Comparison of ENCODE assay signal across 28 cellular contexts in genomic region chr1:153341431-153341934, GRCh38. TPM values are rescaled to one million over a fixed set of nuclear protein-coding genes. Genes with fewer than 3 reads are reported as not detected.
A peak's percentile ranks its signal among the peaks of the same experiment; 100 is the strongest.
DNase-seq lines count a peak whose midpoint lies in the region; ATAC-seq, FAIRE-seq and TF ChIP-seq lines count a peak whose summit lies in the region.
"Had no signal": no experiment of that assay in that cellular context is flagged by ENCODE, and none has a peak within 500 bp of the region (broad histone marks: within the 10 kb centered on the region; RNA-seq: fewer than 3 reads in every experiment).

No MANE protein-coding gene starts in this region.

- no peak for TF ChIP-seq RAD21 in K562 (CRISPR knock-in tag; conservative IDR thresholded peaks at IDR 0.05 in 1 of 2, IDR thresholded peaks at IDR 0.05 in 1 of 2)

- in situ Hi-C loops in K562 (cut with MboI): no loop called here

- TF ChIP-seq CTCF in GM12875 (IDR thresholded peaks at IDR 0.05; ENCODE audit: borderline replicate concordance, insufficient read depth, low read depth, low read length) (no peak), K562 (IDR thresholded peaks at IDR 0.05 in 2 of 3, conservative IDR thresholded peaks at IDR 0.05 in 1 of 3; ENCODE audit: insufficient read depth in 2 of 3, low read depth in 1 of 3, low read length in 3 of 3) (no peak)

- no peak overlapping the region for H3K9ac ChIP-seq in K562 (ENCODE audit: insufficient read depth in 1 of 2, low read depth in 2 of 2, low read length in 2 of 2)
- H3K9ac ChIP-seq in mesendoderm (ENCODE audit: low read length): no peak overlapping the region
- H3K9ac ChIP-seq: GM23248 had no signal

- FAIRE-seq in K562 (lab: Jason Lieb, UNC): no peak
- FAIRE-seq: HTR-8/SVneo had no signal

- no peak overlapping the region for H3K56ac ChIP-seq in mesendoderm (ENCODE audit: low read length)

- no peaks in the 10 kb centered on the region for H3K9me3 Mint-ChIP-seq in activated CD4-positive, alpha-beta T cell treated with anti-CD3 and anti-CD28 coated beads, Interleukin-2, amount 10 ng/mL, durations not matched to agents 24 days and 14 days
- H3K9me3 Mint-ChIP-seq: CD4-positive, CD25-positive, alpha-beta regulatory T cell had no signal

- no peak overlapping the region for H2AFZ ChIP-seq in K562 (ENCODE audit: low read depth, low read length)
- H2AFZ ChIP-seq: GM23248 had no signal

- H3K9me1 ChIP-seq in K562 (ENCODE audit: control insufficient read depth, insufficient read depth, low read length): no peaks in the 10 kb centered on the region

- H3K4me3 Mint-ChIP-seq in activated CD4-positive, alpha-beta T cell treated with anti-CD3 and anti-CD28 coated beads, Interleukin-2, amount 10 ng/mL, durations not matched to agents 24 days and 14 days: no peak overlapping the region

- H3K27me3 ChIP-seq in K562 (ENCODE audit: control insufficient read depth in 2 of 2, insufficient read depth in 2 of 2, low read length in 2 of 2): peaks cover 2 to 22% of the 10 kb centered on the region in 2 experiments; a peak in 3 of 5 replicates
- no peaks in the 10 kb centered on the region for H3K27me3 ChIP-seq in mesendoderm (ENCODE audit: insufficient read depth, low read length, poor library complexity)

- no peak overlapping the region for H4K5ac ChIP-seq in mesendoderm (ENCODE audit: low read length)

- no peak overlapping the region for H3K23ac ChIP-seq in mesendoderm (ENCODE audit: low read length)

- H2BK5ac ChIP-seq in mesendoderm (ENCODE audit: low read length): no peak overlapping the region

- CTCF ChIA-PET in K562 (lab: Yijun Ruan, JAX; ENCODE audit: low intra/inter-chr PET ratio): no interaction called here

- peaks cover 30% of the 10 kb centered on the region for H3K27me3 Mint-ChIP-seq in activated CD4-positive, alpha-beta T cell treated with anti-CD3 and anti-CD28 coated beads, Interleukin-2, amount 10 ng/mL, durations not matched to agents 24 days and 14 days
- H3K27me3 Mint-ChIP-seq: CD4-positive, CD25-positive, alpha-beta regulatory T cell had no signal

- H3K9me3 ChIP-seq in K562 (replicated peaks; ENCODE audit: control insufficient read depth, insufficient read depth, low read depth, low read length): no peaks in the 10 kb centered on the region
- H3K9me3 ChIP-seq: BE2C had no signal

- peak overlapping the region; percentile 56 for H3K4me3 ChIP-seq in GM12875 (ENCODE audit: low read depth, low read length)
- no peak overlapping the region for H3K4me3 ChIP-seq in K562
- no peak overlapping the region for H3K4me3 ChIP-seq in mesendoderm (ENCODE audit: low read length)
- H3K4me3 ChIP-seq: GM23248 had no signal

- H3K4me2 ChIP-seq in K562 (ENCODE audit: insufficient read depth, low read length): peak overlapping the region; percentile 3; the same call in 1 of the 2 replicates
- H3K4me2 ChIP-seq in mesendoderm (ENCODE audit: low read length): no peak overlapping the region

- H4K20me1 ChIP-seq in K562 (replicated peaks; ENCODE audit: control insufficient read depth, insufficient read depth, low read length): peaks cover 18% of the 10 kb centered on the region

- no peak overlapping the region for H2BK120ac ChIP-seq in mesendoderm (ENCODE audit: low read depth, low read length)

- H3K4me1 ChIP-seq in K562 (replicated peaks in 1 of 2; ENCODE audit: control insufficient read depth in 2 of 2, insufficient read depth in 2 of 2, low read length in 2 of 2): peaks cover 30 to 39% of the 10 kb centered on the region in 2 experiments
- H3K4me1 ChIP-seq in mesendoderm (ENCODE audit: control insufficient read depth, low read depth, low read length): peaks cover 9% of the 10 kb centered on the region
- H3K4me1 ChIP-seq: BE2C had no signal

- H3K4ac ChIP-seq in mesendoderm (ENCODE audit: low read depth, low read length): no peak overlapping the region

- no peak for TF ChIP-seq EP300 in K562 (IDR thresholded peaks at IDR 0.05; ENCODE audit: low read length)

- DNase-seq in activated CD4-positive, alpha-beta T cell treated with anti-CD3 and anti-CD28 coated beads, Interleukin-2, amount 10 ng/mL, durations not matched to agents 24 days and 14 days: peak; percentile 45
- no peak for DNase-seq in activated CD4-positive, alpha-beta T cell treated with anti-CD3 and anti-CD28 coated beads for 48 hours
- DNase-seq in K562 (ENCODE audit: extremely low read depth in 1 of 4, low spot score in 3 of 4) (no peak), mesendoderm (no peak), DMS79 treated with DMSO at 0.1 percent for 48 hours (lab: John Stamatoyannopoulos, UW) (no peak)
- DNase-seq: BE2C; CD4-positive, CD25-positive, alpha-beta regulatory T cell; DMS153; GM23248; H7; KG1; MM.1S; NCI-H1048; NCI-H1417; NCI-H1694; NCI-H2029 treated with DMSO at 0.1 percent for 48 hours; NCI-H69; SHP77 had no signal

- intact Hi-C loops in activated CD4-positive, alpha-beta T cell treated with anti-CD3 and anti-CD28 coated beads, Interleukin-2, amount 10 ng/mL, durations not matched to agents 24 days and 14 days (cut with micrococcal nuclease): no loop called here
- intact Hi-C loops in K562 (cut with micrococcal nuclease): no loop called here

- no peak overlapping the region for H3K18ac ChIP-seq in mesendoderm (ENCODE audit: low read length)

- H3K79me2 ChIP-seq in K562 (ENCODE audit: control insufficient read depth, insufficient read depth, low read length): no peaks in the 10 kb centered on the region
- no peaks in the 10 kb centered on the region for H3K79me2 ChIP-seq in mesendoderm (ENCODE audit: control insufficient read depth, insufficient read depth, low read length)

- no peak overlapping the region for H3K27ac Mint-ChIP-seq in activated CD4-positive, alpha-beta T cell treated with anti-CD3 and anti-CD28 coated beads, Interleukin-2, amount 10 ng/mL, durations not matched to agents 24 days and 14 days

- ATAC-seq in K562 (no peak), GM18519 (IDR thresholded peaks at IDR 0.05; ENCODE audit: low FRiP score, unreplicated experiment) (no peak), GM18511 (IDR thresholded peaks at IDR 0.05; ENCODE audit: unreplicated experiment) (no peak)
- ATAC-seq: Panc1 had no signal

- TF ChIP-seq POLR2A in K562 (conservative IDR thresholded peaks at IDR 0.05): no peak

- H3K36me3 ChIP-seq in K562 (ENCODE audit: control insufficient read depth, insufficient read depth, low read length): no peaks in the 10 kb centered on the region
- no peaks in the 10 kb centered on the region for H3K36me3 ChIP-seq in mesendoderm (ENCODE audit: control insufficient read depth, insufficient read depth, low read length)
- H3K36me3 ChIP-seq: BE2C had no signal

- peaks cover 30% of the 10 kb centered on the region for H3K4me1 Mint-ChIP-seq in activated CD4-positive, alpha-beta T cell treated with anti-CD3 and anti-CD28 coated beads, Interleukin-2, amount 10 ng/mL, durations not matched to agents 24 days and 14 days

- no TSS peak for BruUV-seq in K562 (replicated peaks; lab: Mats Ljungman, UMichigan)

- WGBS in K562 (ENCODE audit: insufficient coverage, low coverage, missing lambda C conversion rate): 54% methylated on average over 4 of the region's 4 CpGs
- no CpG with 5 or more reads among the region's 4 CpGs for WGBS in mesendoderm (ENCODE audit: extremely low coverage, insufficient coverage, low lambda C conversion rate)

- H4K8ac ChIP-seq in mesendoderm (ENCODE audit: low read depth, low read length): no peak overlapping the region

- H3K79me1 ChIP-seq in mesendoderm (ENCODE audit: low read length): no peaks in the 10 kb centered on the region

- POLR2A ChIA-PET in K562 (lab: Yijun Ruan, JAX): interaction anchor here (0.7 to 1.0 kb wide), 3 partner anchors 17 to 191 kb away, joined by 3 read pairs; no protein-coding TSS in a partner anchor

- no peak overlapping the region for H2BK15ac ChIP-seq in mesendoderm (replicated peaks; ENCODE audit: low read depth)

- H2AK5ac ChIP-seq in mesendoderm (ENCODE audit: low read length): no peak overlapping the region

- no peaks in the 10 kb centered on the region for H3K36me3 Mint-ChIP-seq in activated CD4-positive, alpha-beta T cell treated with anti-CD3 and anti-CD28 coated beads, Interleukin-2, amount 10 ng/mL, durations not matched to agents 24 days and 14 days (ENCODE audit: low read depth)
- H3K36me3 Mint-ChIP-seq: CD4-positive, CD25-positive, alpha-beta regulatory T cell had no signal

- no peak overlapping the region for H3K27ac ChIP-seq in K562 (ENCODE audit: extremely low read depth, low read depth, low read length)
- peak overlapping the region; percentile 18 for H3K27ac ChIP-seq in mesendoderm (ENCODE audit: low read depth, low read length)
- H3K27ac ChIP-seq: 22Rv1, GM23248, RWPE1 had no signal

RNA-seq across cellular contexts. Expression of gene PGLYRP4, which starts 7.2 kb away (rescaled TPM):
- not detected in 2 replicates for total RNA-seq in activated CD4-positive, alpha-beta T cell treated with anti-CD3 and anti-CD28 coated beads, Interleukin-2, amount 10 ng/mL, durations not matched to agents 24 days and 14 days
- 0.23 and 0.37 TPM in 2 replicates for total RNA-seq in K562 (2011; cell fraction: chromatin; rRNA removed; ENCODE audit: low replicate concordance)
- not detected in 2 replicates for total RNA-seq in K562 (2011; cell fraction: nucleolus; rRNA removed)
- not detected in 2 replicates for total RNA-seq in K562 (2011; cell fraction: nucleoplasm; rRNA removed)
- total RNA-seq in K562 (2014; rRNA removed) (not detected in 2 replicates), K562 (2014; rRNA removed; fragmentation: Illumina TruSeq; extraction: Trizol) (not detected in 2 replicates), K562 (2015; rRNA removed; fragmentation: Illumina TruSeq; extraction: Trizol) (not detected in 2 replicates), K562 (2021) (0.13 and 0.22 TPM in 2 replicates)
- polyA plus RNA-seq in K562 (2011; rRNA removed) (0.06 and 0.08 TPM in 2 replicates), K562 (2014; fragmentation: Illumina TruSeq; extraction: Trizol) (0.07 TPM in 1 of 2 replicates, not detected in the other), K562 (2014; fragmentation: Nextera tagmentation; extraction: Ambion mirVana) (under 1 TPM in 1 of 2 experiments, not detected in 1; 0.11 TPM), K562 (2014; rRNA removed) (not detected in 2 replicates)
- polyA plus RNA-seq in K562 (2011; cell fraction: cytosol; rRNA removed): 0.12 and 0.16 TPM in 2 replicates
- polyA plus RNA-seq in K562 (2011; cell fraction: nucleus; rRNA removed): 0.22 and 0.55 TPM in 2 replicates
- 0.04 and 0.65 TPM in 2 replicates for polyA plus RNA-seq in K562 (2012)
- polyA minus RNA-seq in K562 (2011; rRNA and poly(A)+ RNA removed): not detected in 2 replicates
- polyA minus RNA-seq in K562 (2011; cell fraction: cytosol; rRNA and poly(A)+ RNA removed): not detected in 2 replicates
- 0.11 and 0.27 TPM in 2 replicates for polyA minus RNA-seq in K562 (2011; cell fraction: nucleus; rRNA and poly(A)+ RNA removed)
- not detected for polyA plus RNA-seq in mesendoderm (2013, experiment 1 of 2)
- polyA plus RNA-seq in mesendoderm (2013, experiment 2 of 2): not detected
- total RNA-seq: GM23248, H7, NCI-H460, OCI-LY7, SK-MEL-5 had no signal
- polyA plus RNA-seq: GM23248 had no signal

RNA-seq across cellular contexts. Expression of gene S100A9, which starts 16.2 kb away (rescaled TPM):
- not detected in 2 replicates for total RNA-seq in activated CD4-positive, alpha-beta T cell treated with anti-CD3 and anti-CD28 coated beads, Interleukin-2, amount 10 ng/mL, durations not matched to agents 24 days and 14 days
- total RNA-seq in K562 (2011; cell fraction: chromatin; rRNA removed; ENCODE audit: low replicate concordance): not detected in 2 replicates
- not detected in 2 replicates for total RNA-seq in K562 (2011; cell fraction: nucleolus; rRNA removed)
- not detected in 2 replicates for total RNA-seq in K562 (2011; cell fraction: nucleoplasm; rRNA removed)
- total RNA-seq in K562 (2014; rRNA removed): not detected in 2 replicates
- not detected in 2 replicates for total RNA-seq in K562 (2014; rRNA removed; fragmentation: Illumina TruSeq; extraction: Trizol)
- total RNA-seq in K562 (2015; rRNA removed; fragmentation: Illumina TruSeq; extraction: Trizol): not detected in 2 replicates
- 0.34 and 0.80 TPM in 2 replicates for total RNA-seq in K562 (2021)
- not detected in 2 replicates for polyA plus RNA-seq in K562 (2011; rRNA removed)
- polyA plus RNA-seq in K562 (2011; cell fraction: cytosol; rRNA removed): not detected in 2 replicates
- polyA plus RNA-seq in K562 (2011; cell fraction: nucleus; rRNA removed): not detected in 2 replicates
- not detected in 2 replicates for polyA plus RNA-seq in K562 (2012)
- polyA plus RNA-seq in K562 (2014; fragmentation: Illumina TruSeq; extraction: Trizol): not detected in 2 replicates
- polyA plus RNA-seq in K562 (2014; fragmentation: Nextera tagmentation; extraction: Ambion mirVana): not detected
- not detected in 2 replicates for polyA plus RNA-seq in K562 (2014; rRNA removed)
- not detected in 2 replicates for polyA minus RNA-seq in K562 (2011; rRNA and poly(A)+ RNA removed)
- not detected in 2 replicates for polyA minus RNA-seq in K562 (2011; cell fraction: cytosol; rRNA and poly(A)+ RNA removed)
- polyA minus RNA-seq in K562 (2011; cell fraction: nucleus; rRNA and poly(A)+ RNA removed): not detected in 2 replicates
- polyA plus RNA-seq in mesendoderm (2013, experiment 1 of 2): 0.31 TPM
- polyA plus RNA-seq in mesendoderm (2013, experiment 2 of 2): 0.14 TPM
- total RNA-seq: CD4-positive, CD25-positive, alpha-beta regulatory T cell; GM23248; H7; OCI-LY7; SK-MEL-5 had no signal
- polyA plus RNA-seq: GM23248 had no signal

RNA-seq across cellular contexts. Expression of gene PGLYRP3, which starts 28.7 kb away (rescaled TPM):
- total RNA-seq in activated CD4-positive, alpha-beta T cell treated with anti-CD3 and anti-CD28 coated beads, Interleukin-2, amount 10 ng/mL, durations not matched to agents 24 days and 14 days: not detected in 2 replicates
- total RNA-seq in K562 (2011; cell fraction: chromatin; rRNA removed; ENCODE audit: low replicate concordance): not detected in 2 replicates
- not detected in 2 replicates for total RNA-seq in K562 (2011; cell fraction: nucleolus; rRNA removed)
- not detected in 2 replicates for total RNA-seq in K562 (2011; cell fraction: nucleoplasm; rRNA removed)
- total RNA-seq in K562 (2014; rRNA removed): not detected in 2 replicates
- total RNA-seq in K562 (2014; rRNA removed; fragmentation: Illumina TruSeq; extraction: Trizol): not detected in 2 replicates
- not detected in 2 replicates for total RNA-seq in K562 (2015; rRNA removed; fragmentation: Illumina TruSeq; extraction: Trizol)
- total RNA-seq in K562 (2021): not detected in 2 replicates
- not detected in 2 replicates for polyA plus RNA-seq in K562 (2011; rRNA removed)
- not detected in 2 replicates for polyA plus RNA-seq in K562 (2011; cell fraction: cytosol; rRNA removed)
- polyA plus RNA-seq in K562 (2011; cell fraction: nucleus; rRNA removed): not detected in 2 replicates
- polyA plus RNA-seq in K562 (2012): 0.11 TPM in 1 of 2 replicates, not detected in the other
- not detected in 2 replicates for polyA plus RNA-seq in K562 (2014; fragmentation: Illumina TruSeq; extraction: Trizol)
- not detected for polyA plus RNA-seq in K562 (2014; fragmentation: Nextera tagmentation; extraction: Ambion mirVana)
- not detected in 2 replicates for polyA plus RNA-seq in K562 (2014; rRNA removed)
- polyA minus RNA-seq in K562 (2011; rRNA and poly(A)+ RNA removed): not detected in 2 replicates
- not detected in 2 replicates for polyA minus RNA-seq in K562 (2011; cell fraction: cytosol; rRNA and poly(A)+ RNA removed)
- polyA minus RNA-seq in K562 (2011; cell fraction: nucleus; rRNA and poly(A)+ RNA removed): not detected in 2 replicates
- not detected for polyA plus RNA-seq in mesendoderm (2013, experiment 1 of 2)
- polyA plus RNA-seq in mesendoderm (2013, experiment 2 of 2): not detected
- total RNA-seq: CD4-positive, CD25-positive, alpha-beta regulatory T cell; GM23248; H7; NCI-H460; OCI-LY7; SK-MEL-5 had no signal
- polyA plus RNA-seq: CD4-positive, CD25-positive, alpha-beta regulatory T cell; GM23248 had no signal

RNA-seq across cellular contexts. Expression of gene S100A12, which starts 33.9 kb away (rescaled TPM):
- total RNA-seq in activated CD4-positive, alpha-beta T cell treated with anti-CD3 and anti-CD28 coated beads, Interleukin-2, amount 10 ng/mL, durations not matched to agents 24 days and 14 days: not detected in 2 replicates
- not detected in 2 replicates for total RNA-seq in K562 (2011; cell fraction: chromatin; rRNA removed; ENCODE audit: low replicate concordance)
- total RNA-seq in K562 (2011; cell fraction: nucleolus; rRNA removed): not detected in 2 replicates
- total RNA-seq in K562 (2011; cell fraction: nucleoplasm; rRNA removed): not detected in 2 replicates
- not detected in 2 replicates for total RNA-seq in K562 (2014; rRNA removed)
- not detected in 2 replicates for total RNA-seq in K562 (2014; rRNA removed; fragmentation: Illumina TruSeq; extraction: Trizol)
- total RNA-seq in K562 (2015; rRNA removed; fragmentation: Illumina TruSeq; extraction: Trizol): not detected in 2 replicates
- total RNA-seq in K562 (2021): not detected in 2 replicates
- not detected in 2 replicates for polyA plus RNA-seq in K562 (2011; rRNA removed)
- not detected in 2 replicates for polyA plus RNA-seq in K562 (2011; cell fraction: cytosol; rRNA removed)
- not detected in 2 replicates for polyA plus RNA-seq in K562 (2011; cell fraction: nucleus; rRNA removed)
- polyA plus RNA-seq in K562 (2012): not detected in 2 replicates
- not detected in 2 replicates for polyA plus RNA-seq in K562 (2014; fragmentation: Illumina TruSeq; extraction: Trizol)
- not detected for polyA plus RNA-seq in K562 (2014; fragmentation: Nextera tagmentation; extraction: Ambion mirVana)
- polyA plus RNA-seq in K562 (2014; rRNA removed): not detected in 2 replicates
- polyA minus RNA-seq in K562 (2011; rRNA and poly(A)+ RNA removed): not detected in 2 replicates
- polyA minus RNA-seq in K562 (2011; cell fraction: cytosol; rRNA and poly(A)+ RNA removed): not detected in 2 replicates
- polyA minus RNA-seq in K562 (2011; cell fraction: nucleus; rRNA and poly(A)+ RNA removed): not detected in 2 replicates
- polyA plus RNA-seq in mesendoderm (2013, experiment 1 of 2): not detected
- polyA plus RNA-seq in mesendoderm (2013, experiment 2 of 2): not detected
- total RNA-seq: CD4-positive, CD25-positive, alpha-beta regulatory T cell; GM23248; H7; NCI-H460; OCI-LY7; SK-MEL-5 had no signal
- polyA plus RNA-seq: GM23248 had no signal

RNA-seq across cellular contexts. Expression of gene S100A8, which starts 49.4 kb away (rescaled TPM):
- total RNA-seq in activated CD4-positive, alpha-beta T cell treated with anti-CD3 and anti-CD28 coated beads, Interleukin-2, amount 10 ng/mL, durations not matched to agents 24 days and 14 days: not detected in 2 replicates
- not detected in 2 replicates for total RNA-seq in K562 (2011; cell fraction: chromatin; rRNA removed; ENCODE audit: low replicate concordance)
- total RNA-seq in K562 (2011; cell fraction: nucleolus; rRNA removed): not detected in 2 replicates
- total RNA-seq in K562 (2011; cell fraction: nucleoplasm; rRNA removed): not detected in 2 replicates
- not detected in 2 replicates for total RNA-seq in K562 (2014; rRNA removed)
- not detected in 2 replicates for total RNA-seq in K562 (2014; rRNA removed; fragmentation: Illumina TruSeq; extraction: Trizol)
- not detected in 2 replicates for total RNA-seq in K562 (2015; rRNA removed; fragmentation: Illumina TruSeq; extraction: Trizol)
- total RNA-seq in K562 (2021): 0.42 and 0.60 TPM in 2 replicates
- not detected in 2 replicates for polyA plus RNA-seq in K562 (2011; rRNA removed)
- not detected in 2 replicates for polyA plus RNA-seq in K562 (2011; cell fraction: cytosol; rRNA removed)
- polyA plus RNA-seq in K562 (2011; cell fraction: nucleus; rRNA removed): not detected in 2 replicates
- polyA plus RNA-seq in K562 (2012): not detected in 2 replicates
- polyA plus RNA-seq in K562 (2014; fragmentation: Illumina TruSeq; extraction: Trizol): not detected in 2 replicates
- polyA plus RNA-seq in K562 (2014; fragmentation: Nextera tagmentation; extraction: Ambion mirVana): under 1 TPM in 1 of 2 experiments, not detected in 1; 0.15 TPM
- not detected in 2 replicates for polyA plus RNA-seq in K562 (2014; rRNA removed)
- not detected in 2 replicates for polyA minus RNA-seq in K562 (2011; rRNA and poly(A)+ RNA removed)
- polyA minus RNA-seq in K562 (2011; cell fraction: cytosol; rRNA and poly(A)+ RNA removed): not detected in 2 replicates
- not detected in 2 replicates for polyA minus RNA-seq in K562 (2011; cell fraction: nucleus; rRNA and poly(A)+ RNA removed)
- not detected for polyA plus RNA-seq in mesendoderm (2013, experiment 1 of 2)
- not detected for polyA plus RNA-seq in mesendoderm (2013, experiment 2 of 2)
- total RNA-seq: CD4-positive, CD25-positive, alpha-beta regulatory T cell; GM23248; H7; NCI-H460; OCI-LY7; SK-MEL-5 had no signal
- polyA plus RNA-seq: GM23248 had no signal
